In genomic region chr11:93219440-93219839, GRCh38 we compare ENCODE assay signal across 20 cellular contexts. TPM values are rescaled to one million over a fixed set of nuclear protein-coding genes. Genes with fewer than 3 reads are reported as not detected.
A peak's percentile ranks its signal among the peaks of the same experiment; 100 is the strongest.
DNase-seq lines count a peak whose midpoint lies in the region; ATAC-seq, FAIRE-seq and TF ChIP-seq lines count a peak whose summit lies in the region.
"Had no signal": no experiment of that assay in that cellular context is flagged by ENCODE, and none has a peak within 500 bp of the region (broad histone marks: within the 10 kb centered on the region; RNA-seq: fewer than 3 reads in every experiment).

No MANE protein-coding gene starts in this region.

- no peak overlapping the region for H3K9ac ChIP-seq in endodermal cell (ENCODE audit: extremely low read depth, low read length, poor library complexity, severe bottlenecking)

- peak; percentile 57 for FAIRE-seq in GM12892 (lab: Jason Lieb, UNC)
- FAIRE-seq: K562 had no signal

- H3K27ac Mint-ChIP-seq in endodermal cell, result no peak overlapping the region
- H3K27ac Mint-ChIP-seq: activated B cell treated with CpG ODN at 0.5 μM for 24 hours; activated CD8-positive, alpha-beta memory T cell treated with anti-CD3 and anti-CD28 coated beads, Interleukin-2, amount 10 ng/mL, durations not matched to agents 7 days and 5 days; dendritic cell treated with granulocyte-macrophage colony-stimulating factor and Interleukin-4, amounts not matched to agents 40 ng/mL and 50 ng/mL, for 4 days; T-cell had no signal

- H3K36me3 ChIP-seq in WERI-Rb-1 (no peaks in the 10 kb centered on the region), endodermal cell (ENCODE audit: control insufficient read depth, insufficient read depth, low read length) (no peaks in the 10 kb centered on the region), spleen (no peaks in the 10 kb centered on the region)
- H3K36me3 ChIP-seq: ovary had no signal

- 86 to 100% methylated on average over 2 of the region's 2 CpGs for WGBS in endodermal cell (ENCODE audit: insufficient coverage in 1 of 2, insufficient read length in 1 of 2), 2 experiments
- 59 to 80% (median 69%) methylated on average over 2 of the region's 2 CpGs for WGBS in spleen, 5 donors

- no peaks in the 10 kb centered on the region for H3K9me3 ChIP-seq in WERI-Rb-1 (ENCODE audit: severe bottlenecking)
- no peaks in the 10 kb centered on the region for H3K9me3 ChIP-seq in endodermal cell (ENCODE audit: control insufficient read depth, low read length)
- H3K9me3 ChIP-seq in spleen, result no peaks in the 10 kb centered on the region
- H3K9me3 ChIP-seq: ovary had no signal

- TF ChIP-seq POLR2A in GM12892 (IDR thresholded peaks at IDR 0.05; ENCODE audit: low read depth, low read length) (no peak), spleen (IDR thresholded peaks at IDR 0.05) (no peak)

- H3K9me3 Mint-ChIP-seq in endodermal cell, result no peaks in the 10 kb centered on the region
- H3K9me3 Mint-ChIP-seq: activated B cell treated with CpG ODN at 0.5 μM for 24 hours; dendritic cell treated with granulocyte-macrophage colony-stimulating factor and Interleukin-4, amounts not matched to agents 40 ng/mL and 50 ng/mL, for 4 days; T-cell had no signal

- H3K4me3 ChIP-seq in WERI-Rb-1 (ENCODE audit: low read depth, low read length), result no peak overlapping the region
- H3K4me3 ChIP-seq in endodermal cell (ENCODE audit: low read length), result no peak overlapping the region
- H3K4me3 ChIP-seq in spleen, result no peak overlapping the region
- H3K4me3 ChIP-seq: hepatocyte, K562, ovary, skin epidermis had no signal

- no peak for TF ChIP-seq CTCF in WERI-Rb-1 (IDR thresholded peaks at IDR 0.05; ENCODE audit: low read depth, low read length)
- TF ChIP-seq CTCF in endodermal cell (conservative IDR thresholded peaks at IDR 0.05), result no peak
- no peak for TF ChIP-seq CTCF in spleen (IDR thresholded peaks at IDR 0.05 in 8 of 11, conservative IDR thresholded peaks at IDR 0.05 in 3 of 11)

- peaks cover 3% of the 10 kb centered on the region for H3K4me1 Mint-ChIP-seq in endodermal cell
- H3K4me1 Mint-ChIP-seq: activated B cell treated with CpG ODN at 0.5 μM for 24 hours; activated CD8-positive, alpha-beta memory T cell treated with anti-CD3 and anti-CD28 coated beads, Interleukin-2, amount 10 ng/mL, durations not matched to agents 7 days and 5 days; T-cell had no signal

- ATAC-seq in GM19463 (IDR thresholded peaks at IDR 0.05; ENCODE audit: unreplicated experiment) (peak; percentile 69), HG03565 (IDR thresholded peaks at IDR 0.05; ENCODE audit: unreplicated experiment) (peak; percentile 61), esophagus mucosa (peak; percentile 77)
- ATAC-seq: activated CD8-positive, alpha-beta memory T cell treated with anti-CD3 and anti-CD28 coated beads, Interleukin-2, amount 10 ng/mL, durations not matched to agents 7 days and 5 days; K562; stimulated activated naive CD8-positive, alpha-beta T cell treated with anti-CD3 and anti-CD28 coated beads, Interleukin-15, Interleukin-2, amounts not matched to agents 100 U/mL and 50 U/mL, for 24 hours; T-cell had no signal

- H3K4me1 ChIP-seq in endodermal cell (ENCODE audit: control insufficient read depth, insufficient read depth, low read length), result no peaks in the 10 kb centered on the region
- no peaks in the 10 kb centered on the region for H3K4me1 ChIP-seq in spleen

- H3K36me3 Mint-ChIP-seq in endodermal cell (ENCODE audit: low read depth), result no peaks in the 10 kb centered on the region
- H3K36me3 Mint-ChIP-seq: activated CD8-positive, alpha-beta memory T cell treated with anti-CD3 and anti-CD28 coated beads, Interleukin-2, amount 10 ng/mL, durations not matched to agents 7 days and 5 days; T-cell had no signal

- no peak overlapping the region for H3K4me3 Mint-ChIP-seq in endodermal cell
- H3K4me3 Mint-ChIP-seq: activated B cell treated with CpG ODN at 0.5 μM for 24 hours; activated CD8-positive, alpha-beta memory T cell treated with anti-CD3 and anti-CD28 coated beads, Interleukin-2, amount 10 ng/mL, durations not matched to agents 7 days and 5 days; dendritic cell treated with granulocyte-macrophage colony-stimulating factor and Interleukin-4, amounts not matched to agents 40 ng/mL and 50 ng/mL, for 4 days; T-cell had no signal

- H3K27me3 Mint-ChIP-seq in endodermal cell (ENCODE audit: insufficient read depth), result no peaks in the 10 kb centered on the region
- H3K27me3 Mint-ChIP-seq: dendritic cell treated with granulocyte-macrophage colony-stimulating factor and Interleukin-4, amounts not matched to agents 40 ng/mL and 50 ng/mL, for 4 days had no signal

- no peak for DNase-seq in GM12892 (ENCODE audit: insufficient read length)
- DNase-seq in WERI-Rb-1, result no peak
- no peak for DNase-seq in endodermal cell
- DNase-seq in spleen, result no peak
- DNase-seq: activated B cell treated with CpG ODN at 0.5 μM for 24 hours; activated CD8-positive, alpha-beta memory T cell treated with anti-CD3 and anti-CD28 coated beads, Interleukin-2, amount 10 ng/mL, durations not matched to agents 7 days and 5 days; AML-193; kidney glomerular epithelial cell; NCI-H1048; NK-92 treated with Interleukin-12 subunit alpha and Interleukin-12 subunit beta, amount 100 ng/mL, for 24 hours; ovary; stimulated activated naive CD8-positive, alpha-beta T cell treated with anti-CD3 and anti-CD28 coated beads, Interleukin-15, Interleukin-2, amounts not matched to agents 100 U/mL and 50 U/mL, for 24 hours; T-cell had no signal

- H3K27ac ChIP-seq in WERI-Rb-1 (no peak overlapping the region), endodermal cell (ENCODE audit: low read depth, low read length) (no peak overlapping the region), spleen (no peak overlapping the region)
- H3K27ac ChIP-seq: hepatocyte, ovary, skin epidermis had no signal

- no peaks in the 10 kb centered on the region for H3K27me3 ChIP-seq in WERI-Rb-1 (ENCODE audit: insufficient read depth, low read depth, severe bottlenecking)
- H3K27me3 ChIP-seq in endodermal cell (ENCODE audit: control insufficient read depth, insufficient read depth, low read length, poor library complexity, severe bottlenecking), result no peaks in the 10 kb centered on the region
- no peaks in the 10 kb centered on the region for H3K27me3 ChIP-seq in spleen (replicated peaks in 1 of 7)
- H3K27me3 ChIP-seq: hepatocyte, ovary had no signal

- intact Hi-C loops in spleen (cut with DNase I; ENCODE audit: low total_unique reads), result no loop called here

RNA-seq across cellular contexts. Expression of gene SLC36A4, which starts 21.6 kb away (rescaled TPM):
- polyA plus RNA-seq in GM12892 (2012; ENCODE audit: missing spikeins), result 7.9 TPM
- total RNA-seq in esophagus mucosa (8.4 TPM), endodermal cell (10 to 100 TPM; 31.7 to 47.5 TPM), spleen (10 to 100 TPM; 14.0 to 41.4 (median 19.1) TPM)
- polyA plus RNA-seq in endodermal cell (2013, experiment 1 of 2), result 37.5 TPM
- polyA plus RNA-seq in endodermal cell (2013, experiment 2 of 2), result 32.6 TPM
- polyA plus RNA-seq in spleen, result 1 to 10 TPM; 2.6 to 3.6 (median 3.4) TPM
